ENCODE assay signal across 8 cellular contexts in the genomic region with DNA sequence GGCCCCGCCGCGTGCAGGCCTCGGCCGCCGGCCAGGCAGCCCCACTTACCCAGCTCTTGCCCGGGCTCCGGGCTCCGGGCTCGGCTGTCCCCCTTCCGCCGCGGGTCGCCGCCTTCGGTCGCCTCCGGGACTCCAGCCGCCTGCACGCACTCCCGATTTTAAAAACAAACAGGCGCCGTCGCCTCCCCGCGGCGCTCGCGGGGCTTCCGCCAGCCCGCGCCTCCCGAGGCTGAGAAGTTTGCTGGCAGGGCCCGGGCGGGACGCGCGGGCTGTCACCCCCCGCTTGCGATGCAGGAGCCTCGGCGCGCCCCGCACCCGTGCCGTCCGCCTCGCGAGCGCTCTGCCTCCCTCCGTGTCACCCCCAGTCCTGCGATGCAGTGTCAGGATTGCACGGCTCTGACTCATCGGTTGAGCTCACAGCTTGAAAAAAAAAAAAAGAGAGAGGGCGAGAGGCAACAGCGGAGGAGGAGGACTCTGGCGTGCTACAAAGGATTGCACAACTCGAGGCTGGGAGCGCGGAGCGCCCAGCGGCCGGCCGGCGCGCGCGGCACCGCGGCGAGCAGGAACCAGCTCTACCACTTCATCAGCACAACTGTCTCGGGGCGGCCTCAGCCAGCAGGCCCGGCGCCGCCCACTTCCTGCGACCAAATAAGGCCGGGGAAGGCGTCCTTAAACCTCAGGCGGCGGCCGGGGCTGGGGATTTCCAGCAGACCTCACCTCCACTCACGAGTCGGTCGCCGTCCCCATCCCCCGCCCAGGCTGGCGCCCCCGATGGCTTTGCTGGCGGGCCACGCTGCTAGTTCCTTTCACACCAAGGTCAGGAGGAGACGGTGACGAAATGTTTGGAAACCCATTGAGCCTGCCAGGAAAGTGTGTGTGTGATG. TPM values are rescaled to one million over a fixed set of nuclear protein-coding genes. Genes with fewer than 3 reads are reported as not detected.
A peak's percentile ranks its signal among the peaks of the same experiment; 100 is the strongest.
DNase-seq lines count a peak whose midpoint lies in the region; ATAC-seq and TF ChIP-seq lines count a peak whose summit lies in the region.

No MANE protein-coding gene starts in this region.

- intact Hi-C loops in CD4-positive, alpha-beta T cell (cut with DNase I, micrococcal nuclease), result loop anchor here (1.0 to 2.0 kb wide), 5 partner anchors 12 to 45 kb away; partner anchors contain the start of gene PNMA1 (in 1 of the 2)

- no peaks in the 10 kb centered on the region for H3K9me3 ChIP-seq in CD4-positive, alpha-beta T cell (ENCODE audit: control insufficient read depth, low read length)
- H3K9me3 ChIP-seq in liver (ENCODE audit: control insufficient read depth in 4 of 4, low read length in 3 of 4), result no peaks in the 10 kb centered on the region

- peaks cover 53 to 81% (median 66%) of the 10 kb centered on the region in 4 donors for H3K4me1 ChIP-seq in liver (ENCODE audit: control insufficient read depth in 4 of 4, insufficient read depth in 4 of 4, low read length in 3 of 4)

- H3K4me3 ChIP-seq in liver (ENCODE audit: low read depth in 1 of 3, low read length in 3 of 3), result peak overlapping the region; percentile 51 to 81 (median 75)

- TF ChIP-seq RAD21 in liver (IDR thresholded peaks at IDR 0.05), result peak in 1 of 2 donors; percentile 20

- H3K4me1 Mint-ChIP-seq in CD4-positive, alpha-beta T cell (ENCODE audit: low read depth), result peaks cover 86% of the 10 kb centered on the region

- peak overlapping the region; percentile 97 for H3K27ac ChIP-seq in CD4-positive, alpha-beta T cell (ENCODE audit: low read depth, low read length)
- peak overlapping the region; percentile 94 to 96 for H3K27ac ChIP-seq in liver (ENCODE audit: low read depth in 1 of 2, low read length in 2 of 2)

- no peak for TF ChIP-seq CTCF in CD4-positive, alpha-beta T cell (IDR thresholded peaks at IDR 0.05)
- peak; percentile 19 for TF ChIP-seq CTCF in liver (IDR thresholded peaks at IDR 0.05; ENCODE audit: low read depth, low read length, missing input control)

- no peaks in the 10 kb centered on the region for H3K27me3 ChIP-seq in CD4-positive, alpha-beta T cell (ENCODE audit: control insufficient read depth, insufficient read depth, low read length)
- H3K27me3 ChIP-seq in liver (ENCODE audit: control insufficient read depth in 4 of 4, insufficient read depth in 4 of 4, low read length in 3 of 4), result no peaks in the 10 kb centered on the region

- CTCF ChIA-PET in CD4-positive, alpha-beta T cell (lab: Charles Lee), result interaction anchor here (0.7 to 6.6 kb wide), 7 partner anchors 12 to 272 kb away, joined by 4 to 65 read pairs (median 30); no protein-coding TSS in a partner anchor

- peaks cover 13% of the 10 kb centered on the region for H3K36me3 Mint-ChIP-seq in CD4-positive, alpha-beta T cell (ENCODE audit: low read depth)

- H3K27ac Mint-ChIP-seq in CD4-positive, alpha-beta T cell, result peak overlapping the region; percentile 97

- peak; percentile 89 to 96 (median 93) for DNase-seq in CD4-positive, alpha-beta T cell
- DNase-seq in NCI-H748 (lab: John Stamatoyannopoulos, UW; ENCODE audit: unreplicated experiment) (peak; percentile 97), dedifferentiated amniotic fluid mesenchymal stem cell (ENCODE audit: extremely low spot score) (peak; percentile 96)
- DNase-seq in activated CD4-positive, alpha-beta T cell treated with anti-CD3 and anti-CD28 coated beads, Interleukin-2, amount 50 U/mL, for 24 hours (ENCODE audit: low read depth in 1 of 2, low spot score in 1 of 2), result peak; percentile 91 to 93
- DNase-seq in stimulated activated CD4-positive, alpha-beta T cell treated with anti-CD3 and anti-CD28 coated beads, Interleukin-2, amount 100 ng/mL, for 48 hours, result peak; percentile 95 to 96

- peak; percentile 75 for ATAC-seq in CD4-positive, alpha-beta T cell (ENCODE audit: poor library complexity)
- ATAC-seq in GM19397 (IDR thresholded peaks at IDR 0.05; ENCODE audit: unreplicated experiment) (peak; percentile 61), HG03558 (IDR thresholded peaks at IDR 0.05; ENCODE audit: extremely low read depth, unreplicated experiment) (peak; percentile 36)

- no peaks in the 10 kb centered on the region for H3K27me3 Mint-ChIP-seq in CD4-positive, alpha-beta T cell

- under 1% methylated on average over 93 of the region's 93 CpGs for WGBS in liver

- peak overlapping the region; percentile 88 to 91 for H3K9ac ChIP-seq in liver (ENCODE audit: low read depth in 1 of 2, low read length in 2 of 2)

- peak overlapping the region; percentile 93 for H3K4me3 Mint-ChIP-seq in CD4-positive, alpha-beta T cell

- POLR2A ChIA-PET in CD4-positive, alpha-beta T cell (lab: Charles Lee), result interaction anchor here (0.5 to 20.1 kb wide), 23 partner anchors 10 to 853 kb away, joined by 3 to 430 read pairs (median 13); partner anchors contain the start of genes ACOT2, ACOT6, BBOF1 and COQ6

- no peaks in the 10 kb centered on the region for H3K9me3 Mint-ChIP-seq in CD4-positive, alpha-beta T cell

- peaks cover 0 to 3% (median 0%) of the 10 kb centered on the region in 4 donors for H3K36me3 ChIP-seq in liver (ENCODE audit: control insufficient read depth in 4 of 4, insufficient read depth in 3 of 4, low read depth in 1 of 4, low read length in 3 of 4)

TF ChIP-seq in liver, 16 proteins besides CTCF, POLR2A, EP300 and RAD21:
- TF ChIP-seq YY1 (IDR thresholded peaks at IDR 0.05) (peak; percentile 47), FOXA1 (IDR thresholded peaks at IDR 0.05) (no peak), TAF1 (conservative IDR thresholded peaks at IDR 0.05) (peak; percentile 86), NR2F2 (IDR thresholded peaks at IDR 0.05) (peak; percentile 16), SP1 (IDR thresholded peaks at IDR 0.05) (peak; percentile 85), RXRA (IDR thresholded peaks at IDR 0.05) (peak; percentile 73 to 75), EGR1 (IDR thresholded peaks at IDR 0.05; ENCODE audit: low read depth in 2 of 2) (peak in 1 of 2 donors; percentile 28), JUND (IDR thresholded peaks at IDR 0.05) (peak; percentile 91 to 94), GABPA (IDR thresholded peaks at IDR 0.05 in 1 of 2, conservative IDR thresholded peaks at IDR 0.05 in 1 of 2) (peak in 1 of 2 donors; percentile 10), FOXA2 (IDR thresholded peaks at IDR 0.05) (peak; percentile 15), HNF4A (conservative IDR thresholded peaks at IDR 0.05) (peak; percentile 45 to 64), ZBTB33 (IDR thresholded peaks at IDR 0.05) (peak; percentile 31), HNF4G (IDR thresholded peaks at IDR 0.05) (peak; percentile 35)
- TF ChIP-seq, protein P1, sequence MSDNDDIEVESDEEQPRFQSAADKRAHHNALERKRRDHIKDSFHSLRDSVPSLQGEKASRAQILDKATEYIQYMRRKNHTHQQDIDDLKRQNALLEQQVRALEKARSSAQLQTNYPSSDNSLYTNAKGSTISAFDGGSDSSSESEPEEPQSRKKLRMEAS (IDR thresholded peaks at IDR 0.05), result peak; percentile 74
- TF ChIP-seq, protein P2, sequence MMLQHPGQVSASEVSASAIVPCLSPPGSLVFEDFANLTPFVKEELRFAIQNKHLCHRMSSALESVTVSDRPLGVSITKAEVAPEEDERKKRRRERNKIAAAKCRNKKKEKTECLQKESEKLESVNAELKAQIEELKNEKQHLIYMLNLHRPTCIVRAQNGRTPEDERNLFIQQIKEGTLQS (IDR thresholded peaks at IDR 0.05), result peak; percentile 67
- TF ChIP-seq, protein P3, sequence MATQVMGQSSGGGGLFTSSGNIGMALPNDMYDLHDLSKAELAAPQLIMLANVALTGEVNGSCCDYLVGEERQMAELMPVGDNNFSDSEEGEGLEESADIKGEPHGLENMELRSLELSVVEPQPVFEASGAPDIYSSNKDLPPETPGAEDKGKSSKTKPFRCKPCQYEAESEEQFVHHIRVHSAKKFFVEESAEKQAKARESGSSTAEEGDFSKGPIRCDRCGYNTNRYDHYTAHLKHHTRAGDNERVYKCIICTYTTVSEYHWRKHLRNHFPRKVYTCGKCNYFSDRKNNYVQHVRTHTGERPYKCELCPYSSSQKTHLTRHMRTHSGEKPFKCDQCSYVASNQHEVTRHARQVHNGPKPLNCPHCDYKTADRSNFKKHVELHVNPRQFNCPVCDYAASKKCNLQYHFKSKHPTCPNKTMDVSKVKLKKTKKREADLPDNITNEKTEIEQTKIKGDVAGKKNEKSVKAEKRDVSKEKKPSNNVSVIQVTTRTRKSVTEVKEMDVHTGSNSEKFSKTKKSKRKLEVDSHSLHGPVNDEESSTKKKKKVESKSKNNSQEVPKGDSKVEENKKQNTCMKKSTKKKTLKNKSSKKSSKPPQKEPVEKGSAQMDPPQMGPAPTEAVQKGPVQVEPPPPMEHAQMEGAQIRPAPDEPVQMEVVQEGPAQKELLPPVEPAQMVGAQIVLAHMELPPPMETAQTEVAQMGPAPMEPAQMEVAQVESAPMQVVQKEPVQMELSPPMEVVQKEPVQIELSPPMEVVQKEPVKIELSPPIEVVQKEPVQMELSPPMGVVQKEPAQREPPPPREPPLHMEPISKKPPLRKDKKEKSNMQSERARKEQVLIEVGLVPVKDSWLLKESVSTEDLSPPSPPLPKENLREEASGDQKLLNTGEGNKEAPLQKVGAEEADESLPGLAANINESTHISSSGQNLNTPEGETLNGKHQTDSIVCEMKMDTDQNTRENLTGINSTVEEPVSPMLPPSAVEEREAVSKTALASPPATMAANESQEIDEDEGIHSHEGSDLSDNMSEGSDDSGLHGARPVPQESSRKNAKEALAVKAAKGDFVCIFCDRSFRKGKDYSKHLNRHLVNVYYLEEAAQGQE (IDR thresholded peaks at IDR 0.05), result peak; percentile 38
TF ChIP-seq in liver: peak in this region for 15.

RNA-seq across cellular contexts. Expression of gene PNMA1, which starts 45.8 kb away (rescaled TPM):
- total RNA-seq in CD4-positive, alpha-beta T cell, result 10 to 100 TPM; 52.6 to 55.9 TPM
- 10 to 100 TPM in 1 of 2 donors, 1 to 10 TPM in 1; 2.3 to 10.4 TPM for total RNA-seq in liver
- 1 to 10 TPM; 2.8 to 4.0 TPM for polyA plus RNA-seq in liver

Comparison
In these comparisons a context has a peak if more than half of its experiments do, and no peak if none do; other contexts are left out.
1. Peak in every context shown above with its lines: DNase-seq, ATAC-seq, H3K4me3 ChIP-seq and H3K27ac ChIP-seq.
2. RNA of gene PNMA1, which starts 45.8 kb away (total RNA-seq): 52.6 to 55.9 TPM in CD4-positive, alpha-beta T cell; 2.3 to 10.4 TPM in liver; every median in the first group is over 4 times any median in the second.